14 cellular contexts compared by ENCODE assay signal in the genomic region with DNA sequence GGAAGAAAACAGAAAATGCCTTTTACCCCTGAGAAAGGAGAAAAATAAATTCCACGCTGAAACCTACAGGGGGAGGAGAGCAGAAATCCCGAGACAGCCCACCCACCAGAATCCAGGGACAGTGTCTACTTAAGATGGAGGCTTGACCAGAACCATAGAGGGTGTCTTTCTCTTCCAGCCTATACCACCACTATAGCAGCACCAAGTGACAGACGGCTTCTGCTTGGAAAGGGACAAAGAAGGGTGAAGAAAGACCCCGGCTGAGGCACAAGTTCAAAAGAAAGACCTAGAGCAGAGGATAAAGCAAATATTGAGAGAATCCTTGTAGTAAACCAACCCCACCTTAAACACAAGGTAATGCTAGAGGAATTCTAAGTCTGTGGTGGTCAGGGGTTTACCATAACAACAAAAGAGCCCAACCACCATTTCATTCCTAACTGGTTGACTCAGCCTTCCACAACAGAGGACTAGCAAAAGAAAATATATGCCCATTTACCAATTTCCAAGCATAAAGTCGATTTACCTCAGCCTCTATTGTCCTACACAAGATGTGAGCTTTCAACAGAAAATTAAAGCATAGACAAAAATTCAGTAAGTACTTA.
DNase-seq lines count a peak whose midpoint lies in the region; ATAC-seq lines count a peak whose summit lies in the region.
"Had no signal": no experiment of that assay in that cellular context is flagged by ENCODE, and none has a peak within 500 bp of the region (broad histone marks: within the 10 kb centered on the region; RNA-seq: fewer than 3 reads in every experiment).

No MANE protein-coding gene starts in this region.

- H3K4me1 ChIP-seq in adipocyte (ENCODE audit: control insufficient read depth, insufficient read depth, low read length): peaks cover 8% of the 10 kb centered on the region
- H3K4me1 ChIP-seq: adrenal gland, upper lobe of left lung had no signal

- H3K4me3 ChIP-seq in adipocyte (ENCODE audit: low read length): no peak overlapping the region
- no peak overlapping the region for H3K4me3 ChIP-seq in skeletal muscle cell (ENCODE audit: low read depth, low read length)
- H3K4me3 ChIP-seq: adrenal gland, upper lobe of left lung had no signal

- no peak for ATAC-seq in HG03135 (IDR thresholded peaks at IDR 0.05; ENCODE audit: unreplicated experiment)

- no peaks in the 10 kb centered on the region for H3K36me3 ChIP-seq in adipocyte (ENCODE audit: control insufficient read depth, insufficient read depth, low read length, severe bottlenecking)
- H3K36me3 ChIP-seq: adrenal gland, upper lobe of left lung had no signal

- DNase-seq in HPDE6-E6E7 (ENCODE audit: extremely low spot score) (peak; percentile 59), adipocyte (ENCODE audit: low read depth) (peak; percentile 76), glomerular visceral epithelial cell (ENCODE audit: extremely low spot score) (peak; percentile 71), skeletal muscle cell (ENCODE audit: low read depth) (peak; percentile 78), SKM-1 (lab: John Stamatoyannopoulos, UW; ENCODE audit: unreplicated experiment) (no peak), NCI-H1436 treated with DMSO at 0.1 percent for 48 hours (lab: John Stamatoyannopoulos, UW) (no peak), GM03348 (ENCODE audit: low spot score) (no peak)
- DNase-seq: adrenal gland; DMS79 treated with DMSO at 0.1 percent for 48 hours; erythroblast; NCI-H1417 treated with DMSO at 0.1 percent for 48 hours; NK-92 treated with Interleukin-12 subunit alpha and Interleukin-12 subunit beta, amount 100 ng/mL, for 24 hours; upper lobe of left lung had no signal

- H3K27me3 ChIP-seq in adipocyte (replicated peaks; ENCODE audit: control insufficient read depth, insufficient read depth, low read length): no peaks in the 10 kb centered on the region
- H3K27me3 ChIP-seq: adrenal gland, upper lobe of left lung had no signal

- H3K9ac ChIP-seq in adipocyte (ENCODE audit: low read length): no peak overlapping the region

- H3K9me3 ChIP-seq in adipocyte (ENCODE audit: control insufficient read depth, low read length): no peaks in the 10 kb centered on the region
- H3K9me3 ChIP-seq: adrenal gland, upper lobe of left lung had no signal

Comparison
In these comparisons a context has a peak if more than half of its experiments do, and no peak if none do; other contexts are left out.
1. DNase-seq: peak in HPDE6-E6E7 (single experiment), adipocyte (single experiment), glomerular visceral epithelial cell (single experiment) and skeletal muscle cell (single experiment); none in SKM-1 (single experiment), NCI-H1436 treated with DMSO at 0.1 percent for 48 hours (single experiment) and GM03348 (single experiment).